Comparison of ENCODE assay signal across 17 cellular contexts in genomic region chr3:178707632-178708031, GRCh38.
DNase-seq lines count a peak whose midpoint lies in the region; ATAC-seq and TF ChIP-seq lines count a peak whose summit lies in the region.
"Had no signal": no experiment of that assay in that cellular context is flagged by ENCODE, and none has a peak within 500 bp of the region (broad histone marks: within the 10 kb centered on the region; RNA-seq: fewer than 3 reads in every experiment).

No MANE protein-coding gene starts in this region.

- H3K9me3 Mint-ChIP-seq in chondrocyte (ENCODE audit: low read depth) (no peaks in the 10 kb centered on the region), endodermal cell (no peaks in the 10 kb centered on the region)
- H3K9me3 Mint-ChIP-seq: H9, T-cell had no signal

- 89 to 93% methylated on average over 2 of the region's 2 CpGs for WGBS in endodermal cell (ENCODE audit: insufficient coverage in 1 of 2, insufficient read length in 1 of 2), 2 experiments

- H3K36me3 ChIP-seq in endodermal cell (ENCODE audit: control insufficient read depth, insufficient read depth, low read length), result no peaks in the 10 kb centered on the region
- H3K36me3 ChIP-seq: left lung, Peyer's patch, thoracic aorta had no signal

- TF ChIP-seq CTCF in chondrocyte (IDR thresholded peaks at IDR 0.05), result no peak
- TF ChIP-seq CTCF in endodermal cell (conservative IDR thresholded peaks at IDR 0.05), result no peak

- no peak overlapping the region for H3K4me3 ChIP-seq in endodermal cell (ENCODE audit: low read length)
- H3K4me3 ChIP-seq: left lung, Peyer's patch, thoracic aorta had no signal

- H3K27me3 Mint-ChIP-seq in chondrocyte (ENCODE audit: low read depth) (no peaks in the 10 kb centered on the region), endodermal cell (ENCODE audit: insufficient read depth) (no peaks in the 10 kb centered on the region)
- H3K27me3 Mint-ChIP-seq: T-cell had no signal

- H3K4me1 Mint-ChIP-seq in chondrocyte (ENCODE audit: low read depth), result peaks cover 43% of the 10 kb centered on the region
- peaks cover 5% of the 10 kb centered on the region for H3K4me1 Mint-ChIP-seq in endodermal cell

- H3K36me3 Mint-ChIP-seq in chondrocyte (ENCODE audit: low read depth) (no peaks in the 10 kb centered on the region), endodermal cell (ENCODE audit: low read depth) (no peaks in the 10 kb centered on the region)
- H3K36me3 Mint-ChIP-seq: T-cell had no signal

- ATAC-seq in GM18909 (IDR thresholded peaks at IDR 0.05; ENCODE audit: poor library complexity, unreplicated experiment) (peak; percentile 55), HG02642 (IDR thresholded peaks at IDR 0.05; ENCODE audit: poor library complexity, unreplicated experiment) (peak; percentile 53), SK-N-SH treated with all-trans-retinoic acid at 6 μM for 48 hours (no peak)
- ATAC-seq: esophagus mucosa, left lung, T-cell had no signal

- no peaks in the 10 kb centered on the region for H3K9me3 ChIP-seq in endodermal cell (ENCODE audit: control insufficient read depth, low read length)
- H3K9me3 ChIP-seq: left lung, Peyer's patch, thoracic aorta had no signal

- no peak overlapping the region for H3K9ac ChIP-seq in endodermal cell (ENCODE audit: extremely low read depth, low read length, poor library complexity, severe bottlenecking)

- no peak overlapping the region for H3K27ac Mint-ChIP-seq in chondrocyte (ENCODE audit: unreplicated experiment)
- no peak overlapping the region for H3K27ac Mint-ChIP-seq in endodermal cell
- H3K27ac Mint-ChIP-seq: H9, T-cell had no signal

- in situ Hi-C loops in Caki2 (cut with HindIII; ENCODE audit: low pct_unique_long_range_greater_than_20kb, low sequenced_read_pairs), result no loop called here

- DNase-seq in Caki2 (ENCODE audit: low read depth), result peak; percentile 10
- peak; percentile 78 for DNase-seq in NCI-H2196 (lab: John Stamatoyannopoulos, UW; ENCODE audit: unreplicated experiment)
- no peak for DNase-seq in chondrocyte (ENCODE audit: low spot score)
- DNase-seq in endodermal cell, result no peak
- DNase-seq in HuH-7.5 (ENCODE audit: low spot score), result no peak
- DNase-seq: activated CD4-positive, CD25-positive, alpha-beta regulatory T cell treated with anti-CD3 and anti-CD28 coated beads, Interleukin-2, amount 50 U/mL, for 72 hours; activated T-cell treated with anti-CD3 and anti-CD28 coated beads for 4 hours; Calu3; H9; left lung; Peyer's patch; T-cell had no signal

- H3K4me1 ChIP-seq in endodermal cell (ENCODE audit: control insufficient read depth, insufficient read depth, low read length), result no peaks in the 10 kb centered on the region
- H3K4me1 ChIP-seq: left lung, Peyer's patch had no signal

- H3K27ac ChIP-seq in endodermal cell (ENCODE audit: low read depth, low read length), result no peak overlapping the region
- H3K27ac ChIP-seq: left lung, Peyer's patch, thoracic aorta had no signal

- H3K4me3 Mint-ChIP-seq in chondrocyte (ENCODE audit: unreplicated experiment) (no peak overlapping the region), endodermal cell (no peak overlapping the region)
- H3K4me3 Mint-ChIP-seq: H9, T-cell had no signal

- no peaks in the 10 kb centered on the region for H3K27me3 ChIP-seq in endodermal cell (ENCODE audit: control insufficient read depth, insufficient read depth, low read length, poor library complexity, severe bottlenecking)
- H3K27me3 ChIP-seq: left lung, Peyer's patch had no signal

TF ChIP-seq in SK-N-SH treated with all-trans-retinoic acid at 6 μM for 48 hours, 23 proteins besides CTCF, POLR2A, EP300 and RAD21:
- TF ChIP-seq ZNF565 (CRISPR knock-in tag; conservative IDR thresholded peaks at IDR 0.05; ENCODE audit: low read depth) (no peak), ISL1 (CRISPR knock-in tag; IDR thresholded peaks at IDR 0.05) (no peak), POU6F1 (CRISPR knock-in tag; IDR thresholded peaks at IDR 0.05; ENCODE audit: borderline replicate concordance, low read depth) (no peak), ZFP3 (CRISPR knock-in tag; IDR thresholded peaks at IDR 0.05) (no peak), PPARA (CRISPR knock-in tag; IDR thresholded peaks at IDR 0.05; ENCODE audit: borderline replicate concordance) (no peak)

Comparison
In these comparisons a context has a peak if more than half of its experiments do, and no peak if none do; other contexts are left out.
1. DNase-seq: peak in Caki2 (single experiment) and NCI-H2196 (single experiment); none in chondrocyte (single experiment), endodermal cell (single experiment) and HuH-7.5 (single experiment).